29 cellular contexts compared by ENCODE assay signal in the genomic region with DNA sequence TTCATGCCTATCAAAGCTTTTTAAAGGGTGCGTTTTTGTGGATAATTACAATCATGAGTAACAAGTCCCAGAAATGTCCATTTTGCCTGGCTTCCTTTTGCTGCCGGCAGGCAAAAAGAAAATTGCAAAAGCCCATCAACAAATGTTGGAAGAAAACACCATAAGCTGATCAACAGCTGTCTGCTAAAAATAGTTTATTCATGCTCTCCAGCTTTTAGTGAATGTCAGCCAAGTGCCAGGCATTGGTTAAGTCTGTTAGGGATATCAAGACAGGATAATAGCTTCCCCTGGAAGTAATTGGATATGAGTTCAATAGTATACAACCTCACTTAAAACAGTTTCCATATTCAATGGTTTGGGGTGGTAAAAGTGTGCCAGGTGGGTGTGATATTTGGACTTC. TPM values are rescaled to one million over a fixed set of nuclear protein-coding genes. Genes with fewer than 3 reads are reported as not detected.
"Had no signal": no experiment of that assay in that cellular context is flagged by ENCODE, and none has a peak within 500 bp of the region (broad histone marks: within the 10 kb centered on the region; RNA-seq: fewer than 3 reads in every experiment).

No MANE protein-coding gene starts in this region.

- H3K79me2 ChIP-seq: parathyroid adenoma had no signal

- H2AFZ ChIP-seq: parathyroid adenoma had no signal

- H3K27me3 Mint-ChIP-seq: activated B cell treated with CpG ODN at 0.5 μM for 24 hours; activated CD4-positive, alpha-beta T cell treated with anti-CD3 and anti-CD28 coated beads for 36 hours; activated naive CD8-positive, alpha-beta T cell; activated T-cell treated with anti-CD3 and anti-CD28 coated beads, Interleukin-2, amount 50 U/mL, for 24 hours; activated T-helper 17 cell treated with anti-CD3 and anti-CD28 coated beads, Interleukin-2, amount 50 U/mL, for 72 hours; memory B cell; stimulated activated naive B cell treated with anti-CD40 and anti-IgM and Interleukin-4, amounts not matched to agents 10 μg/mL and 1 μg/mL and 100 μg/mL, for 72 hours had no signal

- H3K9me3 ChIP-seq: adrenal gland, ascending aorta, transverse colon, uterus had no signal

- H3K4me1 Mint-ChIP-seq: activated T-helper 17 cell treated with anti-CD3 and anti-CD28 coated beads, Interleukin-2, amount 50 U/mL, for 72 hours had no signal

- ATAC-seq: activated CD4-positive, alpha-beta T cell treated with anti-CD3 and anti-CD28 coated beads for 36 hours; activated T-helper 17 cell treated with anti-CD3 and anti-CD28 coated beads, Interleukin-2, amount 50 U/mL, for 72 hours; sciatic nerve; stimulated activated naive B cell treated with anti-CD40 and anti-IgM and Interleukin-4, amounts not matched to agents 10 μg/mL and 1 μg/mL and 100 μg/mL, for 72 hours had no signal

- H3K27ac Mint-ChIP-seq: activated B cell treated with CpG ODN at 0.5 μM for 24 hours; activated CD4-positive, alpha-beta T cell treated with anti-CD3 and anti-CD28 coated beads for 36 hours; activated naive CD8-positive, alpha-beta T cell; activated T-cell treated with anti-CD3 and anti-CD28 coated beads, Interleukin-2, amount 50 U/mL, for 24 hours; activated T-helper 17 cell treated with anti-CD3 and anti-CD28 coated beads, Interleukin-2, amount 50 U/mL, for 72 hours; memory B cell; stimulated activated naive B cell treated with anti-CD40 and anti-IgM and Interleukin-4, amounts not matched to agents 10 μg/mL and 1 μg/mL and 100 μg/mL, for 72 hours had no signal

- H3K36me3 Mint-ChIP-seq: activated naive CD8-positive, alpha-beta T cell; memory B cell; stimulated activated naive B cell treated with anti-CD40 and anti-IgM and Interleukin-4, amounts not matched to agents 10 μg/mL and 1 μg/mL and 100 μg/mL, for 72 hours had no signal

- DNase-seq: activated B cell treated with CpG ODN at 0.5 μM for 24 hours; activated CD4-positive, alpha-beta T cell treated with anti-CD3 and anti-CD28 coated beads for 36 hours; activated CD4-positive, alpha-beta T cell treated with anti-CD3 and anti-CD28 coated beads, Interleukin-2, amount 50 U/mL, for 4 hours; activated CD8-positive, alpha-beta memory T cell treated with anti-CD3 and anti-CD28 coated beads for 24 hours; activated CD8-positive, alpha-beta memory T cell treated with anti-CD3 and anti-CD28 coated beads, Interleukin-2, amount 50 U/mL, for 4 hours; activated naive CD4-positive, alpha-beta T cell; activated T-cell treated with anti-CD3 and anti-CD28 coated beads, Interleukin-2, amount 50 U/mL, for 24 hours; adrenal gland; central memory CD4-positive, alpha-beta T cell; dermis blood vessel endothelial cell; effector CD8-positive, alpha-beta T cell; erythroblast; head of caudate nucleus; nucleus accumbens; stimulated activated CD4-positive, alpha-beta T cell treated with anti-CD3 and anti-CD28 coated beads, Interleukin-2, amount 100 ng/mL, for 48 hours; stimulated activated CD8-positive, alpha-beta memory T cell treated with anti-CD3 and anti-CD28 coated beads, Interleukin-4, amount 100 ng/mL, for 48 hours; stimulated activated naive B cell treated with anti-CD40 and anti-IgM and Interleukin-4, amounts not matched to agents 10 μg/mL and 1 μg/mL and 100 μg/mL, for 72 hours; T1000; transverse colon; uterus had no signal

- H3K27ac ChIP-seq: ascending aorta, parathyroid adenoma, transverse colon, uterus had no signal

- FAIRE-seq: frontal cortex, islet of Langerhans had no signal

- H3K4me3 ChIP-seq: adrenal gland, ascending aorta, transverse colon, uterus had no signal

- H3K4me3 Mint-ChIP-seq: activated B cell treated with CpG ODN at 0.5 μM for 24 hours; activated CD4-positive, alpha-beta T cell treated with anti-CD3 and anti-CD28 coated beads for 36 hours; activated naive CD8-positive, alpha-beta T cell; activated T-cell treated with anti-CD3 and anti-CD28 coated beads, Interleukin-2, amount 50 U/mL, for 24 hours; activated T-helper 17 cell treated with anti-CD3 and anti-CD28 coated beads, Interleukin-2, amount 50 U/mL, for 72 hours; memory B cell; stimulated activated naive B cell treated with anti-CD40 and anti-IgM and Interleukin-4, amounts not matched to agents 10 μg/mL and 1 μg/mL and 100 μg/mL, for 72 hours had no signal

- H3K27me3 ChIP-seq: adrenal gland, ascending aorta, transverse colon, uterus had no signal

- H3K9ac ChIP-seq: parathyroid adenoma had no signal

- H3K36me3 ChIP-seq: adrenal gland, ascending aorta, transverse colon, uterus had no signal

- H3K9me3 Mint-ChIP-seq: activated B cell treated with CpG ODN at 0.5 μM for 24 hours; activated T-cell treated with anti-CD3 and anti-CD28 coated beads, Interleukin-2, amount 50 U/mL, for 24 hours; activated T-helper 17 cell treated with anti-CD3 and anti-CD28 coated beads, Interleukin-2, amount 50 U/mL, for 72 hours; memory B cell; stimulated activated naive B cell treated with anti-CD40 and anti-IgM and Interleukin-4, amounts not matched to agents 10 μg/mL and 1 μg/mL and 100 μg/mL, for 72 hours had no signal

- H3K4me1 ChIP-seq: ascending aorta, uterus had no signal

RNA-seq across cellular contexts. Expression of a gene that starts 13.6 kb away (rescaled TPM):
- polyA plus RNA-seq: neural cell had no signal
